In the genomic region with DNA sequence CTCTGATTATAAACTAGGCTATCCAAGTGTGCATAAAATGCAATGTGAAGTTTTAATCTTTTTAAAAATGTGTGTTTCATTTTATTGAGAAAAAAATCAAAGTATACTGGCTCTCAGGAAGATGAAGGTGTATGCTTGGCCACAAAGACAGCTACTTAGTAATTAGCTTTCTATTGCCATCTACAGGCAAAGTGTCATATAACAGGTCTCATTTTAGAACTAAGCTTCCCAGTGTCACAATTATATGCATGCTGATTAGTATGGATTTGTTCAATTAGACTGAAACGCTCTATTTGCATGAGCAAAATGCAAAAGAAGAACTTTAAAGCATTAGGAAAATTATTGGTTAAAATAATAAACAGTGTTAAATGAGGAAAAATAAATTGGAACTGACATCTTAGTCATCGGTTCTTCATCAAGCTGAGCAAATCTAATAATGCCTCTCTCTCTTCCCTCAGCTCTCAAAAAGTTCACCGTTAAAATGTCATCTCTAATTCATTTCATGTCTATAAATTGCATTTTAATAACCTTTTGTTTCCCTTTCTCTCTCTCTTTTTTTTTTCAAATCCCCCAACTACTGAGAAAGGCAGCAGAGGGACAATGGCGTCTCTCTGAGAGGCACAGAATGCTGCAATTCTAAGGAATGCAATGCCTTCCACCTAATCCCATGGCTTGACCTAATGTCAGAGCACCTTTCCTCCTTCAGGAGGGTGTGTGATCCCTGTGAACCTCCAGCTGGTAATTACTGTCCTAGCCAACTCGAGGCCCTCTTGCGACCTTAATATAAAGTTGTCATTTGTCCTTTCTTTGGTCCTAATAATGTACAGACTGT, we compare ENCODE assay signal across 9 cellular contexts.
DNase-seq lines count a peak whose midpoint lies in the region; ATAC-seq, FAIRE-seq and TF ChIP-seq lines count a peak whose summit lies in the region.
"Had no signal": no experiment of that assay in that cellular context is flagged by ENCODE, and none has a peak within 500 bp of the region (broad histone marks: within the 10 kb centered on the region; RNA-seq: fewer than 3 reads in every experiment).

No MANE protein-coding gene starts in this region.

- TF ChIP-seq EP300 in SK-N-SH (IDR thresholded peaks at IDR 0.05; ENCODE audit: borderline replicate concordance in 1 of 2, low read depth in 1 of 2, low read length in 1 of 2) = peak; percentile 10 to 65; a peak in 3 of 4 replicates

- H3K4me2 ChIP-seq in SK-N-SH = peak overlapping the region; percentile 4; the same call in 1 of the 2 replicates

- no peak for TF ChIP-seq POLR2A in H54 (IDR thresholded peaks at IDR 0.05; ENCODE audit: low read depth, low read length)

- no peaks in the 10 kb centered on the region for H4K20me1 ChIP-seq in SK-N-SH (ENCODE audit: insufficient read depth)

- no peak overlapping the region for H2AFZ ChIP-seq in SK-N-SH (ENCODE audit: low read depth)

- peak; percentile 87 for TF ChIP-seq RAD21 in SK-N-SH (IDR thresholded peaks at IDR 0.05; ENCODE audit: low read length)

- peaks cover under 1 to 4% of the 10 kb centered on the region in 2 donors for H3K9me3 Mint-ChIP-seq in effector memory CD8-positive, alpha-beta T cell
- H3K9me3 Mint-ChIP-seq: IgD-negative memory B cell had no signal

- H3K27ac Mint-ChIP-seq in effector memory CD8-positive, alpha-beta T cell = no peak overlapping the region
- H3K27ac Mint-ChIP-seq: IgD-negative memory B cell had no signal

- H3K4me1 Mint-ChIP-seq in effector memory CD8-positive, alpha-beta T cell (ENCODE audit: low read depth in 2 of 2) = no peaks in the 10 kb centered on the region
- H3K4me1 Mint-ChIP-seq: IgD-negative memory B cell had no signal

- TF ChIP-seq CTCF in SK-N-SH (IDR thresholded peaks at IDR 0.05) = peak; percentile 76
- peak; percentile 45 to 50 for TF ChIP-seq CTCF in tibial artery (IDR thresholded peaks at IDR 0.05)

- WGBS in SK-N-SH (ENCODE audit: low lambda C conversion rate) = 45% methylated on average over 6 of the region's 6 CpGs

- POLR2A ChIA-PET in SK-N-SH (lab: Yijun Ruan, JAX) = interaction anchor here (1.1 to 3.6 kb wide), 5 partner anchors 21 to 314 kb away, joined by 3 to 32 read pairs (median 4); a partner anchor contains a TSS

- H3K9me3 ChIP-seq in SK-N-SH = no peaks in the 10 kb centered on the region
- H3K9me3 ChIP-seq in tibial artery = no peaks in the 10 kb centered on the region

- peak; percentile 43 for DNase-seq in COLO829 (ENCODE audit: low spot score)
- DNase-seq in SK-N-SH = no peak
- peak; percentile 55 for DNase-seq in globus pallidus (ENCODE audit: low spot score)
- no peak for DNase-seq in tibial artery
- DNase-seq in H54 (ENCODE audit: insufficient read length, low spot score) = no peak
- DNase-seq in effector memory CD8-positive, alpha-beta T cell = no peak

- peaks cover 0 to 47% of the 10 kb centered on the region in 2 experiments; a peak in 3 of 4 replicates for H3K4me1 ChIP-seq in SK-N-SH (ENCODE audit: control insufficient read depth in 1 of 2, insufficient read depth in 2 of 2, low read depth in 1 of 2, low read length in 1 of 2)
- H3K4me1 ChIP-seq in tibial artery = no peaks in the 10 kb centered on the region

- H3K9ac ChIP-seq in SK-N-SH = no peak overlapping the region

- no peaks in the 10 kb centered on the region for H3K27me3 ChIP-seq in SK-N-SH (ENCODE audit: insufficient read depth)
- no peaks in the 10 kb centered on the region for H3K27me3 ChIP-seq in tibial artery

- H3K79me2 ChIP-seq in SK-N-SH (ENCODE audit: insufficient read depth) = no peaks in the 10 kb centered on the region

- no peaks in the 10 kb centered on the region for H3K36me3 Mint-ChIP-seq in effector memory CD8-positive, alpha-beta T cell (ENCODE audit: insufficient read depth)
- H3K36me3 Mint-ChIP-seq: IgD-negative memory B cell had no signal

- CTCF ChIA-PET in SK-N-SH (lab: Yijun Ruan, JAX) = interaction anchor here (0.6 to 6.0 kb wide), 34 partner anchors 8 to 624 kb away, joined by 3 to 52 read pairs (median 4); no protein-coding TSS in a partner anchor

- H3K36me3 ChIP-seq in SK-N-SH (replicated peaks in 1 of 2; ENCODE audit: control insufficient read depth in 1 of 2, insufficient read depth in 2 of 2, low read length in 1 of 2) = no peaks in the 10 kb centered on the region
- H3K36me3 ChIP-seq in tibial artery = no peaks in the 10 kb centered on the region

- H3K4me3 ChIP-seq in SK-N-SH (ENCODE audit: low read depth in 2 of 2, low read length in 1 of 2) (peak overlapping the region in 1 of 2 experiments; percentile 3; a peak in 1 of 4 replicates), tibial artery (no peak overlapping the region)

- intact Hi-C loops in tibial artery (cut with DNase I; ENCODE audit: low total_unique reads) = no loop called here

- H3K27me3 Mint-ChIP-seq in effector memory CD8-positive, alpha-beta T cell = no peaks in the 10 kb centered on the region
- H3K27me3 Mint-ChIP-seq: IgD-negative memory B cell had no signal

- no peak overlapping the region for H3K4me3 Mint-ChIP-seq in effector memory CD8-positive, alpha-beta T cell
- H3K4me3 Mint-ChIP-seq: IgD-negative memory B cell had no signal

- peak; percentile 75 for ATAC-seq in GM19043 (IDR thresholded peaks at IDR 0.05; ENCODE audit: low read depth, unreplicated experiment)
- ATAC-seq in HG03571 (IDR thresholded peaks at IDR 0.05; ENCODE audit: unreplicated experiment) = peak; percentile 66
- ATAC-seq in effector memory CD8-positive, alpha-beta T cell (replicated peaks) = no peak

- H3K27ac ChIP-seq in SK-N-SH (ENCODE audit: low read depth in 2 of 2, low read length in 1 of 2) (peak overlapping the region; percentile 56 to 97; a peak in 3 of 4 replicates), tibial artery (no peak overlapping the region)

- no peaks in the 10 kb centered on the region for H3F3A ChIP-seq in SK-N-SH (replicated peaks; ENCODE audit: insufficient read depth)

- FAIRE-seq in H54 (lab: Jason Lieb, UNC) = no peak

- H3K9me2 ChIP-seq in SK-N-SH = no peaks in the 10 kb centered on the region

TF ChIP-seq in SK-N-SH, 30 proteins besides CTCF, POLR2A, EP300 and RAD21:
- no peak for TF ChIP-seq FOSL2 (IDR thresholded peaks at IDR 0.05; ENCODE audit: borderline replicate concordance, low read depth)
- TF ChIP-seq MEF2A (IDR thresholded peaks at IDR 0.05; ENCODE audit: borderline replicate concordance, low read depth) = no peak
- no peak for TF ChIP-seq SIN3A (IDR thresholded peaks at IDR 0.05; ENCODE audit: borderline replicate concordance, low read depth, low read length)
- 0 out of 2 replicates have a peak, but pooled peaks have one; percentile 12 for TF ChIP-seq NRF1 (IDR thresholded peaks at IDR 0.05; ENCODE audit: low read depth, low read length)
- TF ChIP-seq SMC3 (IDR thresholded peaks at IDR 0.05; ENCODE audit: low read depth, low read length) = peak; percentile 48
- no peak for TF ChIP-seq JUND (IDR thresholded peaks at IDR 0.05)
- no peak for TF ChIP-seq NFIC (IDR thresholded peaks at IDR 0.05; ENCODE audit: borderline replicate concordance)
- TF ChIP-seq FOXM1 (IDR thresholded peaks at IDR 0.05; ENCODE audit: low read depth) = 0 out of 2 replicates have a peak, but pooled peaks have one; percentile 18
- TF ChIP-seq GABPA (IDR thresholded peaks at IDR 0.05; ENCODE audit: low read depth) = no peak
- TF ChIP-seq, protein P1, sequence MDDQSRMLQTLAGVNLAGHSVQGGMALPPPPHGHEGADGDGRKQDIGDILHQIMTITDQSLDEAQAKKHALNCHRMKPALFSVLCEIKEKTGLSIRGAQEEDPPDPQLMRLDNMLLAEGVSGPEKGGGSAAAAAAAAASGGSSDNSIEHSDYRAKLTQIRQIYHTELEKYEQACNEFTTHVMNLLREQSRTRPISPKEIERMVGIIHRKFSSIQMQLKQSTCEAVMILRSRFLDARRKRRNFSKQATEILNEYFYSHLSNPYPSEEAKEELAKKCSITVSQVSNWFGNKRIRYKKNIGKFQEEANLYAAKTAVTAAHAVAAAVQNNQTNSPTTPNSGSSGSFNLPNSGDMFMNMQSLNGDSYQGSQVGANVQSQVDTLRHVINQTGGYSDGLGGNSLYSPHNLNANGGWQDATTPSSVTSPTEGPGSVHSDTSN (IDR thresholded peaks at IDR 0.05) = peak; percentile 69
- TF ChIP-seq ELF1 (IDR thresholded peaks at IDR 0.05) = no peak
- peak; percentile 36; the same call in 1 of the 2 replicates for TF ChIP-seq TEAD4 (IDR thresholded peaks at IDR 0.05; ENCODE audit: borderline replicate concordance, insufficient read depth)
- TF ChIP-seq GATA2 (CRISPR knock-in tag; IDR thresholded peaks at IDR 0.05) = no peak; the same call in 1 of the 2 replicates
- TF ChIP-seq POLR2AphosphoS5 (IDR thresholded peaks at IDR 0.05; ENCODE audit: low read depth, low read length) = peak; percentile 48; the same call in 1 of the 2 replicates
- TF ChIP-seq RCOR1 (IDR thresholded peaks at IDR 0.05; ENCODE audit: low read length) = peak; percentile 13; the same call in 1 of the 2 replicates

Comparison
In these comparisons a context has a peak if more than half of its experiments do, and no peak if none do; other contexts are left out.
1. DNase-seq: peak in COLO829 (single experiment) and globus pallidus (single experiment); none in SK-N-SH (single experiment), tibial artery (0 of 2), H54 (single experiment) and effector memory CD8-positive, alpha-beta T cell (0 of 3).
2. H3K27ac ChIP-seq: peak in SK-N-SH (2 of 2); none in tibial artery (0 of 2).